ENCODE assay signal across 31 cellular contexts in the genomic region with DNA sequence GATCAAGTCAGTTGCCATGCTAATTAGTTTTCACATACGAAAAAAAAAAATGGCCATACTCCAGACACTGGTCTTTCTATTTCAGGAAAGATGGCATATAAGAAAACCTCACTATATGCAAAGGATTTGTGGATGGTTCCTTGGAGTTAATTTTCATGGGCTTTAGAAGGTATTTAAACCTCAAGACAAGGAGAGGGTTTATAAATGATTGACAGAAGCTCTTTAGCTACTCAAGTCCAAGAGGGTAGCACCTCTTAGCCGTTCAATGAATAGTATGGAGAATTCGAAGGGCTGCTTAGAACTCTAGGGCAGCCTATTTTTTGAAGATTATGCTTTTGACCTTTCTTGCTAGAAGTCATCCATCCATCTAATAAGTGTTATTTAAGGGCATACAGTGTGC. TPM values are rescaled to one million over a fixed set of nuclear protein-coding genes. Genes with fewer than 3 reads are reported as not detected.
"Had no signal": no experiment of that assay in that cellular context is flagged by ENCODE, and none has a peak within 500 bp of the region (broad histone marks: within the 10 kb centered on the region; RNA-seq: fewer than 3 reads in every experiment).

No MANE protein-coding gene starts in this region.

- H3K36me3 ChIP-seq: esophagus muscularis mucosa, left ventricle myocardium inferior, lower lobe of right lung, ovary, right lobe of liver, suprapubic skin, transverse colon, upper lobe of right lung, uterus had no signal

- H3K4me3 ChIP-seq: coronary artery, esophagus muscularis mucosa, left ventricle myocardium inferior, lower lobe of right lung, ovary, psoas muscle, right lobe of liver, suprapubic skin, transverse colon, upper lobe of right lung, uterus had no signal

- H3K27ac Mint-ChIP-seq: immature natural killer cell; naive thymus-derived CD8-positive, alpha-beta T cell; nephron progenitor cell; stimulated activated naive CD8-positive, alpha-beta T cell treated with anti-CD3 and anti-CD28 coated beads, Interleukin-15, amount 100 ng/mL, for 72 hours had no signal

- H3K9me3 ChIP-seq: esophagus muscularis mucosa, left ventricle myocardium inferior, lower lobe of right lung, ovary, psoas muscle, right lobe of liver, suprapubic skin, transverse colon, upper lobe of right lung, uterus had no signal

- DNase-seq: dermis blood vessel endothelial cell; effector memory CD4-positive, alpha-beta T cell; foreskin melanocyte; hypothalamus; immature natural killer cell; islet precursor cell; kidney glomerular epithelial cell; left colon; left ventricle myocardium inferior; lower lobe of right lung; naive thymus-derived CD8-positive, alpha-beta T cell; nephron progenitor cell; nucleus accumbens; ovary; posterior cingulate gyrus; psoas muscle; retina; right lobe of liver; small intestine; stimulated activated CD4-positive, alpha-beta T cell treated with anti-CD3 and anti-CD28 coated beads, Interleukin-15, amount 100 ng/mL, for 24 hours; stimulated activated CD4-positive, alpha-beta T cell treated with anti-CD3 and anti-CD28 coated beads, Interleukin-4, amount 100 ng/mL, for 1 hour; stimulated activated CD8-positive, alpha-beta memory T cell treated with anti-CD3 and anti-CD28 coated beads, Interleukin-4, amount 100 ng/mL, for 48 hours; stimulated activated naive CD4-positive, alpha-beta T cell; stimulated activated naive CD8-positive, alpha-beta T cell treated with anti-CD3 and anti-CD28 coated beads, Interleukin-15, amount 100 ng/mL, for 72 hours; transverse colon; upper lobe of right lung; uterus had no signal

- H3K4me1 ChIP-seq: uterus had no signal

- H3K36me3 Mint-ChIP-seq: immature natural killer cell; naive thymus-derived CD8-positive, alpha-beta T cell had no signal

- FAIRE-seq: endothelial cell of umbilical vein, small intestine had no signal

- H3K27me3 ChIP-seq: esophagus muscularis mucosa, ovary, right lobe of liver, suprapubic skin, transverse colon, upper lobe of right lung, uterus had no signal

- ATAC-seq: left colon; lower lobe of right lung; naive thymus-derived CD8-positive, alpha-beta T cell; psoas muscle; right lobe of liver; stimulated activated naive CD8-positive, alpha-beta T cell treated with anti-CD3 and anti-CD28 coated beads, Interleukin-15, amount 100 ng/mL, for 72 hours; upper lobe of right lung had no signal

- H3K9me3 Mint-ChIP-seq: nephron progenitor cell; stimulated activated naive CD8-positive, alpha-beta T cell treated with anti-CD3 and anti-CD28 coated beads, Interleukin-15, amount 100 ng/mL, for 72 hours had no signal

- H3K27ac ChIP-seq: coronary artery, esophagus muscularis mucosa, lower lobe of right lung, ovary, psoas muscle, right lobe of liver, suprapubic skin, transverse colon, upper lobe of right lung, uterus had no signal

RNA-seq across cellular contexts. Expression of gene RBMS3, which starts 41.7 kb away (rescaled TPM):
- total RNA-seq: naive thymus-derived CD8-positive, alpha-beta T cell had no signal
